Comparison of ENCODE assay signal across 8 cellular contexts in the genomic region with DNA sequence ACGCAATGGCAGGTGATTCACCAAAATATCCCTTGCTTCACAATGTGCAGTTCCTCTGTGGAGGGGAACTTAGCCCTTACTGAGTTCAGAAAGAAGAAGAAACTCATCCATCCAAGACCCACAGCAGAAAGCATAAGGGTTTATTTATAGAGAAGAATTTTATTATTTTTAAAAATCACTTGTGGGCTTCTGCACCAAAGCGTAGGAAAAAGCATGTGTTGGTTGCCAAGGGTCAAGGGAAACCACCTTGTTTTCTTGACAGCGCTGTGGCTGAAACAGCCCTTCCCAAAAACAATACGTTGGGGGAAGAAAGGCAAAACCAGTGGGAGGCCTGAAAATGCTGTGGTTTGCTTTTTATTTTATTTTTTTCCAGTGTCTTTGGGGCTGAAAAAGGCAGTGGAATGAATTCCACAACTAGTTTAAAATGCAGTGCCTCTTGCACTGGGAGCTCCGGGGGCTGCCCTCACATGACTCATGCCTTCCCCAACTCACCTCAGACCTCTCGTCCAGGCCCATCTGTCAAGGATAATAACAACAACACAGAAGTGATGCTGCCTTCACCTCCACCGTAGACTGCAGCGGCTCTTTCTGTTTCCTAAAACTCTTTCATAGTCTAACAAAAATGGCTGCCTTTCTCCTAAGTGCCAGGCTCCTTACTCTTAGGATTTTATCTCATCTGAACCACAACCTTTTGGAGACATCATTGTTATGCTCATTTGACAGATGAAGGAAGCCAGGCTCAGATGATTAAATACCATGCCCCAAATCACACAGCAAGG.
DNase-seq lines count a peak whose midpoint lies in the region; ATAC-seq and TF ChIP-seq lines count a peak whose summit lies in the region.

No MANE protein-coding gene starts in this region.

- no peaks in the 10 kb centered on the region for H3K36me3 ChIP-seq in tibial artery
- no peaks in the 10 kb centered on the region for H3K36me3 ChIP-seq in prostate gland
- no peaks in the 10 kb centered on the region for H3K36me3 ChIP-seq in A673 (ENCODE audit: insufficient read depth, low read length, poor library complexity, severe bottlenecking)
- no peaks in the 10 kb centered on the region for H3K36me3 ChIP-seq in upper lobe of left lung

- 78% methylated on average over 8 of the region's 8 CpGs for WGBS in prostate gland
- WGBS in upper lobe of left lung, 2 donors, result 63 to 78% methylated on average over 8 of the region's 8 CpGs

- H3K4me1 ChIP-seq in tibial artery, result peaks cover 0 to 25% (median 11%) of the 10 kb centered on the region in 4 donors
- no peaks in the 10 kb centered on the region for H3K4me1 ChIP-seq in prostate gland (replicated peaks)
- H3K4me1 ChIP-seq in A673 (ENCODE audit: insufficient read depth, low read length, poor library complexity, severe bottlenecking), result no peaks in the 10 kb centered on the region
- peaks cover 0 to 7% (median 1%) of the 10 kb centered on the region in 4 donors for H3K4me1 ChIP-seq in upper lobe of left lung

- H3K4me3 ChIP-seq in tibial artery (no peak overlapping the region), prostate gland (no peak overlapping the region), A673 (ENCODE audit: low read depth, low read length, poor library complexity, severe bottlenecking) (no peak overlapping the region), upper lobe of left lung (no peak overlapping the region)

- no peaks in the 10 kb centered on the region for H3K9me3 Mint-ChIP-seq in activated naive CD4-positive, alpha-beta T cell treated with anti-CD3 and anti-CD28 coated beads for 36 hours
- H3K9me3 Mint-ChIP-seq in dendritic cell treated with granulocyte-macrophage colony-stimulating factor and Interleukin-4, amounts not matched to agents 40 ng/mL and 50 ng/mL, for 4 days, result no peaks in the 10 kb centered on the region

- no TSS peak for BruUV-seq in A673 (replicated peaks; lab: Mats Ljungman, UMichigan)

- POLR2A ChIA-PET in A673 (lab: Charles Lee; ENCODE audit: low non-redundant PET), result no interaction called here

- no peaks in the 10 kb centered on the region for H3K36me3 Mint-ChIP-seq in activated naive CD4-positive, alpha-beta T cell treated with anti-CD3 and anti-CD28 coated beads for 36 hours (ENCODE audit: low read depth)
- no peaks in the 10 kb centered on the region for H3K36me3 Mint-ChIP-seq in dendritic cell treated with granulocyte-macrophage colony-stimulating factor and Interleukin-4, amounts not matched to agents 40 ng/mL and 50 ng/mL, for 4 days (ENCODE audit: low read depth)

- CTCF ChIA-PET in activated naive CD4-positive, alpha-beta T cell treated with anti-CD3 and anti-CD28 coated beads for 36 hours (lab: Charles Lee), result no interaction called here
- CTCF ChIA-PET in A673 (lab: Charles Lee), result no interaction called here

- DNase-seq in activated naive CD4-positive, alpha-beta T cell treated with anti-CD3 and anti-CD28 coated beads for 36 hours, result peak; percentile 64
- no peak for DNase-seq in activated naive CD4-positive, alpha-beta T cell (lab: John Stamatoyannopoulos, UW)
- DNase-seq in tibial artery, result no peak
- DNase-seq in prostate gland (ENCODE audit: low spot score), result no peak
- no peak for DNase-seq in A673 (ENCODE audit: low spot score)
- DNase-seq in upper lobe of left lung, result no peak

- H3K27me3 Mint-ChIP-seq in activated naive CD4-positive, alpha-beta T cell treated with anti-CD3 and anti-CD28 coated beads for 36 hours (ENCODE audit: low read depth), result no peaks in the 10 kb centered on the region
- H3K27me3 Mint-ChIP-seq in dendritic cell treated with granulocyte-macrophage colony-stimulating factor and Interleukin-4, amounts not matched to agents 40 ng/mL and 50 ng/mL, for 4 days, result peaks cover 3% of the 10 kb centered on the region

- peak; percentile 36 for ATAC-seq in HG03439 (IDR thresholded peaks at IDR 0.05; ENCODE audit: unreplicated experiment)
- no peak for ATAC-seq in upper lobe of left lung (ENCODE audit: low FRiP score in 2 of 2)

- H3K9me3 ChIP-seq in tibial artery, result no peaks in the 10 kb centered on the region
- no peaks in the 10 kb centered on the region for H3K9me3 ChIP-seq in prostate gland
- no peaks in the 10 kb centered on the region for H3K9me3 ChIP-seq in A673 (ENCODE audit: low read depth, low read length, poor library complexity, severe bottlenecking)
- no peaks in the 10 kb centered on the region for H3K9me3 ChIP-seq in upper lobe of left lung

- intact Hi-C loops in activated naive CD4-positive, alpha-beta T cell treated with anti-CD3 and anti-CD28 coated beads for 36 hours (cut with micrococcal nuclease), result loop anchor here (5.0 kb wide), 3 partner anchors 39 to 191 kb away; no protein-coding TSS in a partner anchor
- intact Hi-C loops in dendritic cell treated with granulocyte-macrophage colony-stimulating factor and Interleukin-4, amounts not matched to agents 40 ng/mL and 50 ng/mL, for 4 days (cut with micrococcal nuclease), result no loop called here
- intact Hi-C loops in tibial artery (cut with DNase I; ENCODE audit: low total_unique reads), result no loop called here
- intact Hi-C loops in prostate gland (cut with DNase I), result no loop called here
- intact Hi-C loops in A673 (cut with micrococcal nuclease; ENCODE audit: unreplicated experiment), result no loop called here

- TF ChIP-seq POLR2A in prostate gland (IDR thresholded peaks at IDR 0.05), result no peak
- no peak for TF ChIP-seq POLR2A in upper lobe of left lung (IDR thresholded peaks at IDR 0.05)

- H3K4me1 Mint-ChIP-seq in activated naive CD4-positive, alpha-beta T cell treated with anti-CD3 and anti-CD28 coated beads for 36 hours (ENCODE audit: low read depth), result peaks cover 40% of the 10 kb centered on the region
- H3K4me1 Mint-ChIP-seq in dendritic cell treated with granulocyte-macrophage colony-stimulating factor and Interleukin-4, amounts not matched to agents 40 ng/mL and 50 ng/mL, for 4 days (ENCODE audit: low read depth), result peaks cover 48% of the 10 kb centered on the region

- H3K27me3 ChIP-seq in tibial artery (no peaks in the 10 kb centered on the region), prostate gland (replicated peaks; ENCODE audit: insufficient read depth) (no peaks in the 10 kb centered on the region), A673 (replicated peaks; ENCODE audit: insufficient read depth, low read depth, low read length, poor library complexity) (no peaks in the 10 kb centered on the region), upper lobe of left lung (no peaks in the 10 kb centered on the region)

- peak overlapping the region; percentile 39 for H3K27ac Mint-ChIP-seq in activated naive CD4-positive, alpha-beta T cell treated with anti-CD3 and anti-CD28 coated beads for 36 hours
- H3K27ac Mint-ChIP-seq in dendritic cell treated with granulocyte-macrophage colony-stimulating factor and Interleukin-4, amounts not matched to agents 40 ng/mL and 50 ng/mL, for 4 days, result peak overlapping the region; percentile 75

- H3K4me3 Mint-ChIP-seq in activated naive CD4-positive, alpha-beta T cell treated with anti-CD3 and anti-CD28 coated beads for 36 hours, result no peak overlapping the region
- peak overlapping the region; percentile 9 for H3K4me3 Mint-ChIP-seq in dendritic cell treated with granulocyte-macrophage colony-stimulating factor and Interleukin-4, amounts not matched to agents 40 ng/mL and 50 ng/mL, for 4 days

- TF ChIP-seq CTCF in tibial artery (IDR thresholded peaks at IDR 0.05), result no peak
- TF ChIP-seq CTCF in prostate gland (IDR thresholded peaks at IDR 0.05), result no peak
- TF ChIP-seq CTCF in A673 (conservative IDR thresholded peaks at IDR 0.05; ENCODE audit: low read depth, low read length), result no peak
- TF ChIP-seq CTCF in upper lobe of left lung (IDR thresholded peaks at IDR 0.05), result no peak

- H3K27ac ChIP-seq in tibial artery (peak overlapping the region; percentile 12 to 53), prostate gland (no peak overlapping the region), A673 (ENCODE audit: low read depth, low read length, poor library complexity, severe bottlenecking) (no peak overlapping the region), upper lobe of left lung (no peak overlapping the region)

- TF ChIP-seq EP300 in upper lobe of left lung (IDR thresholded peaks at IDR 0.05), result no peak

Comparison
In these comparisons a context has a peak if more than half of its experiments do, and no peak if none do; other contexts are left out.
1. H3K27ac ChIP-seq: peak in tibial artery (2 of 2); none in prostate gland (0 of 2), A673 (single experiment) and upper lobe of left lung (0 of 4).